In genomic region chr3:146469206-146470017, GRCh38 we compare ENCODE assay signal across 8 cellular contexts. TPM values are rescaled to one million over a fixed set of nuclear protein-coding genes. Genes with fewer than 3 reads are reported as not detected.
A peak's percentile ranks its signal among the peaks of the same experiment; 100 is the strongest.
DNase-seq lines count a peak whose midpoint lies in the region; ATAC-seq, FAIRE-seq and TF ChIP-seq lines count a peak whose summit lies in the region.

Gene PLSCR2 (minus strand): TSS chr3:146469561. CDS start chr3:146459904, 9,657 bp downstream.

- H3K36me3 Mint-ChIP-seq in activated B cell treated with CpG ODN at 0.5 μM for 24 hours (ENCODE audit: low read depth), result no peaks in the 10 kb centered on the region

- POLR2A ChIA-PET in activated B cell treated with CpG ODN at 0.5 μM for 24 hours (lab: Charles Lee), result interaction anchor here (0.7 to 2.2 kb wide), 2 partner anchors 21 to 75 kb away, joined by 3 to 30 read pairs; partner anchors contain the start of gene PLSCR1

- DNase-seq in CD1c-positive myeloid dendritic cell (ENCODE audit: extremely low spot score), result peak; percentile 57
- peak; percentile 82 for DNase-seq in activated B cell treated with CpG ODN at 0.5 μM for 24 hours
- DNase-seq in cardiac fibroblast (ENCODE audit: low read depth in 2 of 2), result peak; percentile 23 to 24
- peak; percentile 87 for DNase-seq in left kidney (ENCODE audit: low read depth, low spot score)
- DNase-seq in stimulated activated CD4-positive, alpha-beta T cell treated with anti-CD3 and anti-CD28 coated beads, Interleukin-4, amount 100 ng/mL, for 48 hours (ENCODE audit: low read depth in 2 of 2), result peak; percentile 49 to 55
- no peak for DNase-seq in D721Med (ENCODE audit: insufficient read length, low spot score)

- intact Hi-C loops in activated B cell treated with CpG ODN at 0.5 μM for 24 hours (cut with micrococcal nuclease), result loop anchor here (1.0 kb wide), 2 partner anchors 34 to 75 kb away; partner anchors contain the start of gene PLSCR1

- CTCF ChIA-PET in activated B cell treated with CpG ODN at 0.5 μM for 24 hours (lab: Charles Lee), result interaction anchor here (1.2 kb wide), 1 partner anchor 74 kb away, joined by 3 read pairs; no protein-coding TSS in a partner anchor

- peaks cover 16% of the 10 kb centered on the region for H3K4me1 Mint-ChIP-seq in activated B cell treated with CpG ODN at 0.5 μM for 24 hours

- no peaks in the 10 kb centered on the region for H3K27me3 Mint-ChIP-seq in activated B cell treated with CpG ODN at 0.5 μM for 24 hours

- no peaks in the 10 kb centered on the region for H3K9me3 Mint-ChIP-seq in activated B cell treated with CpG ODN at 0.5 μM for 24 hours

- H3K4me3 ChIP-seq in cardiac fibroblast (replicated peaks in 1 of 2; ENCODE audit: low read depth in 2 of 2, low read length in 2 of 2), result peak within 1 kb of the TSS; percentile 21 to 59

- ATAC-seq in GM19395 (IDR thresholded peaks at IDR 0.05; ENCODE audit: unreplicated experiment), result peak; percentile 99
- ATAC-seq in HG03565 (IDR thresholded peaks at IDR 0.05; ENCODE audit: unreplicated experiment), result peak; percentile 98
- ATAC-seq in activated B cell treated with CpG ODN at 0.5 μM for 24 hours (ENCODE audit: low read depth), result peak; percentile 97

- TF ChIP-seq CTCF in activated B cell treated with CpG ODN at 0.5 μM for 24 hours (IDR thresholded peaks at IDR 0.05) (no peak), cardiac fibroblast (IDR thresholded peaks at IDR 0.05; ENCODE audit: low read depth, low read length) (no peak), D721Med (IDR thresholded peaks at IDR 0.05; ENCODE audit: insufficient read depth, missing control alignments) (no peak)

- no peak for FAIRE-seq in D721Med (lab: Jason Lieb, UNC)

- H3K27ac Mint-ChIP-seq in activated B cell treated with CpG ODN at 0.5 μM for 24 hours, result peak within 1 kb of the TSS; percentile 76

- H3K4me3 Mint-ChIP-seq in activated B cell treated with CpG ODN at 0.5 μM for 24 hours, result peak within 1 kb of the TSS; percentile 84

RNA-seq across cellular contexts. Expression of gene PLSCR2, which starts in this region (rescaled TPM):
- not detected in 2 replicates for total RNA-seq in activated B cell treated with CpG ODN at 0.5 μM for 24 hours

Comparison
In these comparisons a context has a peak if more than half of its experiments do, and no peak if none do; other contexts are left out.
1. Peak in DNase-seq and ATAC-seq in activated B cell treated with CpG ODN at 0.5 μM for 24 hours; RNA of the gene not detected or under 1 TPM.